ENCODE assay signal across 14 cellular contexts in genomic region chr11:19664896-19665548, GRCh38. TPM values are rescaled to one million over a fixed set of nuclear protein-coding genes. Genes with fewer than 3 reads are reported as not detected.
DNase-seq lines count a peak whose midpoint lies in the region; ATAC-seq and TF ChIP-seq lines count a peak whose summit lies in the region.
"Had no signal": no experiment of that assay in that cellular context is flagged by ENCODE, and none has a peak within 500 bp of the region (broad histone marks: within the 10 kb centered on the region; RNA-seq: fewer than 3 reads in every experiment).

No MANE protein-coding gene starts in this region.

- H3K36me3 Mint-ChIP-seq in WTC11, result no peaks in the 10 kb centered on the region

- no peak overlapping the region for H3K4me3 Mint-ChIP-seq in WTC11
- H3K4me3 Mint-ChIP-seq: activated CD8-positive, alpha-beta T cell treated with anti-CD3 and anti-CD28 coated beads, Interleukin-2, amount 10 ng/mL, durations not matched to agents 7 days and 5 days had no signal

- peaks cover 9% of the 10 kb centered on the region for H3K4me1 Mint-ChIP-seq in WTC11

- H3K27ac Mint-ChIP-seq in WTC11, result no peak overlapping the region
- H3K27ac Mint-ChIP-seq: activated CD8-positive, alpha-beta T cell treated with anti-CD3 and anti-CD28 coated beads, Interleukin-2, amount 10 ng/mL, durations not matched to agents 7 days and 5 days had no signal

- CTCF ChIA-PET in WTC11 (lab: Charles Lee), result interaction anchor here (1.0 to 1.8 kb wide), 4 partner anchors 9 to 238 kb away, joined by 3 to 4 read pairs (median 4); no protein-coding TSS in a partner anchor

- POLR2A ChIA-PET in WTC11 (lab: Charles Lee), result no interaction called here

- TF ChIP-seq CTCF in AG10803 (conservative IDR thresholded peaks at IDR 0.05; ENCODE audit: low read length) (no peak), WTC11 (IDR thresholded peaks at IDR 0.05) (no peak)

- DNase-seq in AG10803 (ENCODE audit: low read depth) (peak; percentile 78), NCI-H446 treated with DMSO at 0.1 percent for 48 hours (lab: John Stamatoyannopoulos, UW) (peak; percentile 64), left lobe of liver (ENCODE audit: low spot score) (no peak), WTC11 (ENCODE audit: low spot score) (no peak)
- DNase-seq: activated CD8-positive, alpha-beta T cell treated with anti-CD3 and anti-CD28 coated beads, Interleukin-2, amount 10 ng/mL, durations not matched to agents 7 days and 5 days; esophagus squamous epithelium; mucosa of descending colon; NCI-H345 had no signal

- peaks cover 6% of the 10 kb centered on the region for H3K9me3 Mint-ChIP-seq in WTC11

- H3K27ac ChIP-seq in cingulate gyrus (ENCODE audit: low read depth, low read length), result peak overlapping the region; percentile 0
- H3K27ac ChIP-seq: esophagus squamous epithelium had no signal

- peak overlapping the region; percentile 21; the same call in 1 of the 2 replicates for H3K4me3 ChIP-seq in AG10803 (ENCODE audit: low read length)
- H3K4me3 ChIP-seq: esophagus squamous epithelium, mucosa of descending colon, smooth muscle cell had no signal

- H3K27me3 Mint-ChIP-seq in WTC11 (ENCODE audit: low read depth), result no peaks in the 10 kb centered on the region; the same call in 1 of the 2 replicates

- ATAC-seq in left lobe of liver (peak; percentile 18), HG03521 (IDR thresholded peaks at IDR 0.05; ENCODE audit: unreplicated experiment) (no peak), GM21723 (IDR thresholded peaks at IDR 0.05; ENCODE audit: unreplicated experiment) (no peak), GM21390 (IDR thresholded peaks at IDR 0.05; ENCODE audit: unreplicated experiment) (no peak), WTC11 (no peak)
- ATAC-seq: activated CD8-positive, alpha-beta T cell treated with anti-CD3 and anti-CD28 coated beads, Interleukin-2, amount 10 ng/mL, durations not matched to agents 7 days and 5 days; HepG2; mucosa of descending colon had no signal

TF ChIP-seq in WTC11, 78 proteins besides CTCF, POLR2A, EP300 and RAD21:
- TF ChIP-seq ZNF423 (CRISPR knock-in tag; IDR thresholded peaks at IDR 0.05) (no peak), TEAD4 (CRISPR knock-in tag; IDR thresholded peaks at IDR 0.05) (no peak), IRF2 (CRISPR knock-in tag; IDR thresholded peaks at IDR 0.05; ENCODE audit: borderline replicate concordance, low read depth) (no peak), ETV6 (CRISPR knock-in tag; IDR thresholded peaks at IDR 0.05) (no peak), ZNF121 (CRISPR knock-in tag; IDR thresholded peaks at IDR 0.05) (no peak), NR3C1 (CRISPR knock-in tag; conservative IDR thresholded peaks at IDR 0.05; ENCODE audit: low read depth) (no peak), TP53 (CRISPR knock-in tag; IDR thresholded peaks at IDR 0.05) (no peak), EMX1 (CRISPR knock-in tag; IDR thresholded peaks at IDR 0.05) (no peak), GABPB1 (CRISPR knock-in tag; IDR thresholded peaks at IDR 0.05) (no peak), NR2C2 (CRISPR knock-in tag; IDR thresholded peaks at IDR 0.05) (no peak), ZSCAN18 (CRISPR knock-in tag; IDR thresholded peaks at IDR 0.05) (no peak), CDX4 (CRISPR knock-in tag; IDR thresholded peaks at IDR 0.05; ENCODE audit: borderline replicate concordance) (no peak), HMGA2 (CRISPR knock-in tag; IDR thresholded peaks at IDR 0.05) (no peak), ATF1 (CRISPR knock-in tag; IDR thresholded peaks at IDR 0.05) (no peak), ZNF671 (CRISPR knock-in tag; IDR thresholded peaks at IDR 0.05) (no peak), ARID4B (CRISPR knock-in tag; IDR thresholded peaks at IDR 0.05; ENCODE audit: borderline replicate concordance) (no peak), E2F4 (CRISPR knock-in tag; IDR thresholded peaks at IDR 0.05; ENCODE audit: borderline replicate concordance, low read depth) (no peak), FOXJ3 (CRISPR knock-in tag; IDR thresholded peaks at IDR 0.05; ENCODE audit: borderline replicate concordance) (no peak), MYBL2 (CRISPR knock-in tag; IDR thresholded peaks at IDR 0.05) (no peak)
TF ChIP-seq in WTC11: peak in this region for 0.

RNA-seq across cellular contexts. Expression of gene NAV2, which starts 47.6 kb away (rescaled TPM):
- 32.0 TPM for total RNA-seq in left lobe of liver
- total RNA-seq in WTC11 (2021), result 41.8 to 44.5 TPM (median 42.8 TPM) in 3 replicates

Comparison
In these comparisons a context has a peak if more than half of its experiments do, and no peak if none do; other contexts are left out.
1. DNase-seq: peak in AG10803 (single experiment) and NCI-H446 treated with DMSO at 0.1 percent for 48 hours (single experiment); none in left lobe of liver (single experiment) and WTC11 (single experiment).